Comparison of ENCODE assay signal across 1 cellular context in genomic region chr22:36065775-36066544, GRCh38.
TF ChIP-seq lines count a peak whose summit lies in the region.

No MANE protein-coding gene starts in this region.

TF ChIP-seq in GM12878, 131 proteins besides CTCF, POLR2A, EP300 and RAD21 (continued from another document and continues in another):
- TF ChIP-seq POLR2AphosphoS5 (IDR thresholded peaks at IDR 0.05; ENCODE audit: low read length) (no peak), CHD2 (IDR thresholded peaks at IDR 0.05; ENCODE audit: borderline replicate concordance, low read depth, low read length) (no peak), EGR1 (IDR thresholded peaks at IDR 0.05; ENCODE audit: borderline replicate concordance in 1 of 2, low read depth in 2 of 2, low read length in 2 of 2) (no peak), FOXM1 (IDR thresholded peaks at IDR 0.05; ENCODE audit: low read depth, low read length) (no peak), ZNF687 (IDR thresholded peaks at IDR 0.05) (no peak), STAT3 (IDR thresholded peaks at IDR 0.05; ENCODE audit: low read depth, low read length) (no peak), ZBTB11 (CRISPR knock-in tag; IDR thresholded peaks at IDR 0.05) (0 out of 2 replicates have a peak, but pooled peaks have one; percentile 27), CBX3 (IDR thresholded peaks at IDR 0.05; ENCODE audit: borderline replicate concordance, low read depth) (no peak), TARDBP (IDR thresholded peaks at IDR 0.05; ENCODE audit: borderline replicate concordance) (no peak), NR2C2 (IDR thresholded peaks at IDR 0.05; ENCODE audit: borderline replicate concordance, control insufficient read depth, insufficient read length, low read depth) (no peak), BCL3 (IDR thresholded peaks at IDR 0.05; ENCODE audit: borderline replicate concordance, insufficient read depth, low read depth, low read length, poor library complexity, severe bottlenecking) (no peak), ZBED1 (IDR thresholded peaks at IDR 0.05; ENCODE audit: borderline replicate concordance) (no peak), MLLT1 (IDR thresholded peaks at IDR 0.05) (no peak), POU2F2 (IDR thresholded peaks at IDR 0.05; ENCODE audit: borderline replicate concordance, low read depth, low read length) (no peak), ZNF622 (IDR thresholded peaks at IDR 0.05) (no peak), RCOR1 (conservative IDR thresholded peaks at IDR 0.05; ENCODE audit: low read depth, low read length) (no peak), MYC (IDR thresholded peaks at IDR 0.05; ENCODE audit: insufficient read depth, insufficient read length, insufficient replicate concordance, low read length, severe bottlenecking) (no peak), BRCA1 (IDR thresholded peaks at IDR 0.05; ENCODE audit: low read depth, low read length) (no peak), ATF2 (IDR thresholded peaks at IDR 0.05; ENCODE audit: low read length) (no peak), NR2C1 (IDR thresholded peaks at IDR 0.05) (no peak), NR2F1 (conservative IDR thresholded peaks at IDR 0.05) (peak; percentile 66), ZBTB4 (CRISPR knock-in tag; IDR thresholded peaks at IDR 0.05) (no peak), IRF3 (IDR thresholded peaks at IDR 0.05) (no peak), ZBTB33 (IDR thresholded peaks at IDR 0.05) (no peak), ZBTB40 (IDR thresholded peaks at IDR 0.05; ENCODE audit: borderline replicate concordance) (no peak)
